In genomic region chr13:51230473-51231105, GRCh38 we compare ENCODE assay signal across 9 cellular contexts. TPM values are rescaled to one million over a fixed set of nuclear protein-coding genes. Genes with fewer than 3 reads are reported as not detected.
DNase-seq lines count a peak whose midpoint lies in the region; ATAC-seq and TF ChIP-seq lines count a peak whose summit lies in the region.
"Had no signal": no experiment of that assay in that cellular context is flagged by ENCODE, and none has a peak within 500 bp of the region (broad histone marks: within the 10 kb centered on the region; RNA-seq: fewer than 3 reads in every experiment).

No MANE protein-coding gene starts in this region.

- peak overlapping the region; percentile 38; the same call in 1 of the 2 replicates for H3K4me2 ChIP-seq in OCI-LY7 (ENCODE audit: low read length)
- no peak overlapping the region for H3K4me2 ChIP-seq in mesenchymal stem cell (ENCODE audit: low read length, poor library complexity, severe bottlenecking)

- no peak overlapping the region for H3K4me3 ChIP-seq in OCI-LY7 (ENCODE audit: low read depth, low read length, poor library complexity, severe bottlenecking)
- H3K4me3 ChIP-seq in mesenchymal stem cell (ENCODE audit: insufficient read depth in 1 of 2, low read depth in 1 of 2, low read length in 2 of 2): peak overlapping the region in 1 of 2 experiments; percentile 70
- peak overlapping the region; percentile 61 for H3K4me3 ChIP-seq in thoracic aorta

- H4K20me1 ChIP-seq in OCI-LY7 (ENCODE audit: insufficient read depth, low read length): no peaks in the 10 kb centered on the region

- H4K91ac ChIP-seq in mesenchymal stem cell (ENCODE audit: low read length): no peak overlapping the region

- no peak overlapping the region for H3K18ac ChIP-seq in mesenchymal stem cell (ENCODE audit: low read depth in 1 of 2, low read length in 2 of 2)

- no peak overlapping the region for H2AK5ac ChIP-seq in mesenchymal stem cell (ENCODE audit: low read length, severe bottlenecking)

- H3K79me1 ChIP-seq in mesenchymal stem cell (replicated peaks; ENCODE audit: low read length, poor library complexity, severe bottlenecking): no peaks in the 10 kb centered on the region

- no peak overlapping the region for H3K27ac ChIP-seq in OCI-LY7 (ENCODE audit: low read depth, low read length, poor library complexity, severe bottlenecking)
- no peak overlapping the region for H3K27ac ChIP-seq in mesenchymal stem cell (ENCODE audit: low read length, poor library complexity, severe bottlenecking)
- H3K27ac ChIP-seq in thoracic aorta: peak overlapping the region in 1 of 2 donors; percentile 31

- no peaks in the 10 kb centered on the region for H3K9me3 Mint-ChIP-seq in endothelial cell (ENCODE audit: unreplicated experiment)
- no peaks in the 10 kb centered on the region for H3K9me3 Mint-ChIP-seq in activated T-helper 2 cell treated with anti-CD3 and anti-CD28 coated beads, Interferon-gamma antibody, Interleukin-2, Interleukin-4, amounts not matched to agents 10 μg/mL and 5 μg/mL and 100 μg/mL, durations not matched to agents 14 hours and 24 hours and 36 hours
- H3K9me3 Mint-ChIP-seq: neural crest cell had no signal

- intact Hi-C loops in OCI-LY7 (cut with micrococcal nuclease; ENCODE audit: unreplicated experiment): no loop called here
- intact Hi-C loops in activated T-helper 2 cell treated with anti-CD3 and anti-CD28 coated beads, Interferon-gamma antibody, Interleukin-2, Interleukin-4, amounts not matched to agents 10 μg/mL and 5 μg/mL and 100 μg/mL, durations not matched to agents 14 hours and 24 hours and 36 hours (cut with micrococcal nuclease): no loop called here

- no peak overlapping the region for H2BK12ac ChIP-seq in mesenchymal stem cell (ENCODE audit: low read length in 2 of 2)

- no peak overlapping the region for H3K4ac ChIP-seq in mesenchymal stem cell (ENCODE audit: low read depth in 1 of 2, low read length in 2 of 2)

- no peak overlapping the region for H2BK5ac ChIP-seq in mesenchymal stem cell (ENCODE audit: low read depth, low read length, poor library complexity, severe bottlenecking)

- H3K14ac ChIP-seq in mesenchymal stem cell (ENCODE audit: low read length in 2 of 2): no peak overlapping the region

- ATAC-seq in thoracic aorta (ENCODE audit: insufficient number of reproducible peaks, low FRiP score, low read depth) (no peak), GM19035 (IDR thresholded peaks at IDR 0.05; ENCODE audit: unreplicated experiment) (no peak)

- H3K4me1 ChIP-seq in OCI-LY7 (ENCODE audit: insufficient read depth, low read length, poor library complexity, severe bottlenecking) (peaks cover 13% of the 10 kb centered on the region), mesenchymal stem cell (ENCODE audit: control insufficient read depth, insufficient read depth, low read depth, low read length) (no peaks in the 10 kb centered on the region), thoracic aorta (ENCODE audit: control insufficient read depth in 1 of 2, low read depth in 2 of 2) (peaks cover 0 to 9% of the 10 kb centered on the region in 2 donors)

- peak overlapping the region; percentile 89 for H3K27ac Mint-ChIP-seq in endothelial cell (ENCODE audit: unreplicated experiment)
- H3K27ac Mint-ChIP-seq in activated T-helper 2 cell treated with anti-CD3 and anti-CD28 coated beads, Interferon-gamma antibody, Interleukin-2, Interleukin-4, amounts not matched to agents 10 μg/mL and 5 μg/mL and 100 μg/mL, durations not matched to agents 14 hours and 24 hours and 36 hours: no peak overlapping the region

- CTCF ChIA-PET in OCI-LY7 (lab: Charles Lee; ENCODE audit: unreplicated experiment): no interaction called here

- H3K36me3 Mint-ChIP-seq in endothelial cell (ENCODE audit: low read depth, unreplicated experiment): peaks cover 9% of the 10 kb centered on the region
- H3K36me3 Mint-ChIP-seq in activated T-helper 2 cell treated with anti-CD3 and anti-CD28 coated beads, Interferon-gamma antibody, Interleukin-2, Interleukin-4, amounts not matched to agents 10 μg/mL and 5 μg/mL and 100 μg/mL, durations not matched to agents 14 hours and 24 hours and 36 hours (ENCODE audit: low read depth): no peaks in the 10 kb centered on the region

- no peak overlapping the region for H4K8ac ChIP-seq in mesenchymal stem cell (ENCODE audit: low read length)

- 38% methylated on average over 7 of the region's 8 CpGs for WGBS in mesenchymal stem cell

- peaks cover 18% of the 10 kb centered on the region for H3K4me1 Mint-ChIP-seq in endothelial cell (ENCODE audit: unreplicated experiment)
- H3K4me1 Mint-ChIP-seq in activated T-helper 2 cell treated with anti-CD3 and anti-CD28 coated beads, Interferon-gamma antibody, Interleukin-2, Interleukin-4, amounts not matched to agents 10 μg/mL and 5 μg/mL and 100 μg/mL, durations not matched to agents 14 hours and 24 hours and 36 hours (ENCODE audit: low read depth): peaks cover 3% of the 10 kb centered on the region
- H3K4me1 Mint-ChIP-seq: neural crest cell had no signal

- no peaks in the 10 kb centered on the region for H3K79me2 ChIP-seq in OCI-LY7 (ENCODE audit: insufficient read depth, low read depth, low read length)

- H3K23ac ChIP-seq in mesenchymal stem cell (ENCODE audit: low read length in 2 of 2): no peak overlapping the region

- H3K27me3 ChIP-seq in mesenchymal stem cell (ENCODE audit: control insufficient read depth in 1 of 2, insufficient read depth in 1 of 2, low read length in 2 of 2) (peaks cover 0 to 31% of the 10 kb centered on the region in 2 experiments), thoracic aorta (replicated peaks; ENCODE audit: insufficient read depth) (no peaks in the 10 kb centered on the region)

- BruUV-seq in OCI-LY7 (replicated peaks; lab: Mats Ljungman, UMichigan): no TSS peak

- no peaks in the 10 kb centered on the region for H3K9me2 ChIP-seq in OCI-LY7 (ENCODE audit: insufficient read depth, low read length)

- peak overlapping the region; percentile 65 for H3K4me3 Mint-ChIP-seq in endothelial cell (ENCODE audit: unreplicated experiment)
- no peak overlapping the region for H3K4me3 Mint-ChIP-seq in activated T-helper 2 cell treated with anti-CD3 and anti-CD28 coated beads, Interferon-gamma antibody, Interleukin-2, Interleukin-4, amounts not matched to agents 10 μg/mL and 5 μg/mL and 100 μg/mL, durations not matched to agents 14 hours and 24 hours and 36 hours (ENCODE audit: low read depth)
- H3K4me3 Mint-ChIP-seq: neural crest cell had no signal

- no peak overlapping the region for H2BK15ac ChIP-seq in mesenchymal stem cell (ENCODE audit: low read depth, poor library complexity, severe bottlenecking)

- H3K36me3 ChIP-seq in OCI-LY7 (ENCODE audit: insufficient read depth, low read length) (no peaks in the 10 kb centered on the region), mesenchymal stem cell (ENCODE audit: control insufficient read depth in 1 of 2, insufficient read depth in 2 of 2, low read depth in 1 of 2, low read length in 2 of 2) (peaks cover 0 to 3% of the 10 kb centered on the region in 2 experiments), thoracic aorta (no peaks in the 10 kb centered on the region)

- no peaks in the 10 kb centered on the region for H3K27me3 Mint-ChIP-seq in endothelial cell (ENCODE audit: unreplicated experiment)
- peaks cover 48% of the 10 kb centered on the region for H3K27me3 Mint-ChIP-seq in activated T-helper 2 cell treated with anti-CD3 and anti-CD28 coated beads, Interferon-gamma antibody, Interleukin-2, Interleukin-4, amounts not matched to agents 10 μg/mL and 5 μg/mL and 100 μg/mL, durations not matched to agents 14 hours and 24 hours and 36 hours (ENCODE audit: low read depth)

- H3K9me3 ChIP-seq in OCI-LY7 (ENCODE audit: low read length) (no peaks in the 10 kb centered on the region), mesenchymal stem cell (ENCODE audit: control insufficient read depth, low read length) (no peaks in the 10 kb centered on the region), thoracic aorta (no peaks in the 10 kb centered on the region)

- peak overlapping the region; percentile 83 for H3K9ac ChIP-seq in mesenchymal stem cell (ENCODE audit: low read length)

- DNase-seq in OCI-LY7 (ENCODE audit: low spot score) (no peak), endothelial cell (ENCODE audit: low spot score) (peak; percentile 25), mesenchymal stem cell (peak; percentile 28), thoracic aorta (ENCODE audit: low spot score) (no peak), NCI-H2081 (lab: John Stamatoyannopoulos, UW) (no peak), GOT3 (lab: John Stamatoyannopoulos, UW) (no peak)
- DNase-seq in activated T-helper 2 cell treated with anti-CD3 and anti-CD28 coated beads, Interferon-gamma antibody, Interleukin-2, Interleukin-4, amounts not matched to agents 10 μg/mL and 5 μg/mL and 100 μg/mL, durations not matched to agents 14 hours and 24 hours and 36 hours (ENCODE audit: low spot score): no peak

- H2BK120ac ChIP-seq in mesenchymal stem cell (ENCODE audit: low read depth, low read length): no peak overlapping the region

- TF ChIP-seq CTCF in OCI-LY7 (conservative IDR thresholded peaks at IDR 0.05; ENCODE audit: low read length) (no peak), endothelial cell (IDR thresholded peaks at IDR 0.05; ENCODE audit: unreplicated experiment) (no peak), thoracic aorta (IDR thresholded peaks at IDR 0.05) (no peak)

- H2AFZ ChIP-seq in OCI-LY7 (ENCODE audit: low read length) (no peak overlapping the region; the same call in 1 of the 2 replicates), mesenchymal stem cell (ENCODE audit: low read depth, low read length) (no peak overlapping the region)

- POLR2A ChIA-PET in OCI-LY7 (lab: Charles Lee): interaction anchor here (0.8 kb wide), 1 partner anchor 11 kb away, joined by 3 read pairs; no protein-coding TSS in a partner anchor

RNA-seq across cellular contexts. Expression of gene FAM124A, which starts 8.4 kb away (rescaled TPM):
- not detected in 2 replicates for total RNA-seq in OCI-LY7 (2014; rRNA removed; shearing (Covaris generic))
- total RNA-seq in OCI-LY7 (2022): 0.44 and 0.48 TPM in 2 replicates
- total RNA-seq in endothelial cell (ENCODE audit: unreplicated experiment): 4.9 TPM
- 0.06 TPM for polyA plus RNA-seq in mesenchymal stem cell (2013, experiment 1 of 2)
- polyA plus RNA-seq in mesenchymal stem cell (2013, experiment 2 of 2): 0.03 TPM
- total RNA-seq in thoracic aorta: 10 to 100 TPM in 1 of 2 donors, 1 to 10 TPM in 1; 4.2 to 13.7 TPM
- total RNA-seq in activated T-helper 2 cell treated with anti-CD3 and anti-CD28 coated beads, Interferon-gamma antibody, Interleukin-2, Interleukin-4, amounts not matched to agents 10 μg/mL and 5 μg/mL and 100 μg/mL, durations not matched to agents 14 hours and 24 hours and 36 hours: 0.59 and 0.64 TPM in 2 replicates

Comparison
In these comparisons a context has a peak if more than half of its experiments do, and no peak if none do; other contexts are left out.
1. DNase-seq: peak in endothelial cell (single experiment) and mesenchymal stem cell (single experiment); none in OCI-LY7 (single experiment), thoracic aorta (single experiment), NCI-H2081 (0 of 2), GOT3 (single experiment) and activated T-helper 2 cell treated with anti-CD3 and anti-CD28 coated beads, Interferon-gamma antibody, Interleukin-2, Interleukin-4, amounts not matched to agents 10 μg/mL and 5 μg/mL and 100 μg/mL, durations not matched to agents 14 hours and 24 hours and 36 hours (single experiment).